Comparison of ENCODE assay signal across 8 cellular contexts in the genomic region with DNA sequence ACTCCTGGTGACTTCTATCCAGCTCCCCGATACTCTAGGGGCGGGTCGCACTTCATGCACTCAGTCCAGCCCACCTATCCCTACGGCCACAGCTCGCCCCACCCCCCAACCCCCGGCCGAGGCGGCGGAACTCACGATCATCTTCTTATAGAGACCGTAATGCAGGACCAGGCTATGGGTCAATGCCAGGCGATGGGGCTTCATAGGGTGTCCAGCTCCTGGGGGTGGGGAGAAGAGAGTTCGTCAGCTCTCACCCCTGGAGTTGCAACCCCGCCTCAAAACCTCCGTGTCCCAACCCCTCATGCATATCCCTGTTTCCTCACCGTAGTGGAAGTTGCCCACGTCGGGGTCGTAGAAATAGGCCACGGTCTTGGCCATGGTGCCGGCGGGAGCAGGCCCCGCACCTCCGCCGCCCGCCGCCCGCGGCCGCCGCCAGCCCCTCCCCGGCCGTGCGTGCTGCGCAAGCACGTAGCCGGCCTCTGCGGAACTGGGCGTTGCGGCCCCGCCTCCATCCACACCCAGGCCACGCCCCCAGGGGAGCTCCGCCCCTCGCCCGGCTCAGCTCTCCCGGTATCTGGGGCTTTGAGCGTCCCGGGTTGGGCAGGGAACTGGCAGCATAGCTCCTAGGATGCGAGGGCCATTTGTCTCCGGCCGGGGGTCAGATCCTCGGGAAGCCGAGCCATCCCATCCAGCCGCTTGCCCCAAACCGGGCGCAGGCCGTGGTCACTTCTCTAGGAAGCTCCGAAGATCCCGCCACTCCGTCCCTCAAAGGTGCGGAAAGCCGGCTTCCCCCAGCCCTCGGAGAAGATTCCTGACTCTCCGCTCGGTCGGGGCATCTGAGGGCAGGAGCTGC. TPM values are rescaled to one million over a fixed set of nuclear protein-coding genes. Genes with fewer than 3 reads are reported as not detected.
DNase-seq lines count a peak whose midpoint lies in the region; ATAC-seq, FAIRE-seq and TF ChIP-seq lines count a peak whose summit lies in the region.

A gene (minus strand): TSS at position 437 of the 853 bp plus-strand sequence. CDS start 59 bp downstream, at position 378.
A gene with protein sequence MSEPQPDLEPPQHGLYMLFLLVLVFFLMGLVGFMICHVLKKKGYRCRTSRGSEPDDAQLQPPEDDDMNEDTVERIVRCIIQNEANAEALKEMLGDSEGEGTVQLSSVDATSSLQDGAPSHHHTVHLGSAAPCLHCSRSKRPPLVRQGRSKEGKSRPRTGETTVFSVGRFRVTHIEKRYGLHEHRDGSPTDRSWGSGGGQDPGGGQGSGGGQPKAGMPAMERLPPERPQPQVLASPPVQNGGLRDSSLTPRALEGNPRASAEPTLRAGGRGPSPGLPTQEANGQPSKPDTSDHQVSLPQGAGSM (plus strand): TSS at position 585 of the 853 bp plus-strand sequence. CDS start 1,229 bp downstream, outside the sequence.

- H3K4me3 ChIP-seq in coronary artery (peak within 1 kb of the TSS; percentile 86), HepG2 (replicated peaks in 1 of 3; ENCODE audit: insufficient read depth in 1 of 3, low read depth in 2 of 3, low read length in 3 of 3) (peak within 1 kb of the TSS; percentile 91 to 99 (median 99))

- TF ChIP-seq CTCF in coronary artery (IDR thresholded peaks at IDR 0.05) (no peak), HepG2 (CRISPR knock-in tag; IDR thresholded peaks at IDR 0.05) (no peak)

- BruUV-seq in HepG2 (replicated peaks; lab: Mats Ljungman, UMichigan): TSS peak; percentile 52

- peak; percentile 28; the same call in 1 of the 2 replicates for TF ChIP-seq RAD21 in HepG2 (CRISPR knock-in tag; IDR thresholded peaks at IDR 0.05)

- H3K9ac ChIP-seq in HepG2 (ENCODE audit: insufficient read depth, low read depth, low read length): peak within 1 kb of the TSS; percentile 90

- H3K79me2 ChIP-seq in HepG2 (ENCODE audit: insufficient read depth, low read length): peaks cover 39% of the 10 kb centered on the region

- peaks cover 43% of the 10 kb centered on the region for H3K4me1 Mint-ChIP-seq in activated CD4-positive, alpha-beta T cell treated with anti-CD3 and anti-CD28 coated beads, Interleukin-2, amount 10 ng/mL, durations not matched to agents 24 days and 14 days

- CTCF ChIA-PET in HepG2 (lab: Yijun Ruan, JAX; ENCODE audit: low intra/inter-chr PET ratio, low total read pairs): interaction anchor here (1.3 kb wide), 1 partner anchor 18 kb away, joined by 6 read pairs; a partner anchor contains a TSS

- H3K36me3 ChIP-seq in HepG2 (replicated peaks in 1 of 2; ENCODE audit: control insufficient read depth in 1 of 2, insufficient read depth in 2 of 2, low read length in 2 of 2): peaks cover 2 to 23% of the 10 kb centered on the region in 2 experiments; a peak in 3 of 5 replicates

- H3K9me3 ChIP-seq in HepG2 (ENCODE audit: low read length): no peaks in the 10 kb centered on the region

- peaks cover 29% of the 10 kb centered on the region for H3K36me3 Mint-ChIP-seq in activated CD4-positive, alpha-beta T cell treated with anti-CD3 and anti-CD28 coated beads, Interleukin-2, amount 10 ng/mL, durations not matched to agents 24 days and 14 days (ENCODE audit: low read depth)

- no peaks in the 10 kb centered on the region for H3K9me3 Mint-ChIP-seq in activated CD4-positive, alpha-beta T cell treated with anti-CD3 and anti-CD28 coated beads, Interleukin-2, amount 10 ng/mL, durations not matched to agents 24 days and 14 days

- ATAC-seq in GM19043 (IDR thresholded peaks at IDR 0.05; ENCODE audit: low read depth, unreplicated experiment) (peak; percentile 67), HG03354 (IDR thresholded peaks at IDR 0.05; ENCODE audit: poor library complexity, severe bottlenecking, unreplicated experiment) (peak; percentile 82), HepG2 (peak; percentile 88)

- in situ Hi-C loops in HepG2 (cut with HindIII; ENCODE audit: extremely low pct_ligation_motif_present, low pct_unique_long_range_greater_than_20kb): loop anchor here (5.0 kb wide), 1 partner anchor 44 kb away; no protein-coding TSS in a partner anchor

- H3K4me3 Mint-ChIP-seq in activated CD4-positive, alpha-beta T cell treated with anti-CD3 and anti-CD28 coated beads, Interleukin-2, amount 10 ng/mL, durations not matched to agents 24 days and 14 days: peak within 1 kb of the TSS; percentile 96

- DNase-seq in Ammon's horn (ENCODE audit: low spot score) (peak; percentile 97), NCI-H524 (lab: John Stamatoyannopoulos, UW) (peak; percentile 62 to 86), coronary artery (ENCODE audit: low spot score) (peak; percentile 93), HepG2 (ENCODE audit: low spot score) (peak; percentile 81)
- DNase-seq in activated CD4-positive, alpha-beta T cell treated with anti-CD3 and anti-CD28 coated beads, Interleukin-2, amount 10 ng/mL, durations not matched to agents 24 days and 14 days: peak; percentile 99
- DNase-seq in stimulated activated CD4-positive, alpha-beta T cell treated with anti-CD3 and anti-CD28 coated beads, Interleukin-2, amount 100 ng/mL, for 4 hours (ENCODE audit: low read depth): peak; percentile 88

- no peaks in the 10 kb centered on the region for H3K27me3 Mint-ChIP-seq in activated CD4-positive, alpha-beta T cell treated with anti-CD3 and anti-CD28 coated beads, Interleukin-2, amount 10 ng/mL, durations not matched to agents 24 days and 14 days

- peak within 1 kb of the TSS; percentile 1 for H2AFZ ChIP-seq in HepG2 (ENCODE audit: low read length)

- TF ChIP-seq POLR2A in HepG2 (IDR thresholded peaks at IDR 0.05; ENCODE audit: insufficient read depth in 1 of 2, low read depth in 2 of 2, low read length in 2 of 2): peak; percentile 67 to 90

- H3K4me1 ChIP-seq in HepG2 (ENCODE audit: insufficient read depth, low read length): peaks cover 29% of the 10 kb centered on the region

- POLR2A ChIA-PET in HepG2 (lab: Yijun Ruan, JAX): interaction anchor here (0.8 to 3.1 kb wide), 17 partner anchors 9 to 332 kb away, joined by 3 to 35 read pairs (median 7); a partner anchor contains a TSS

- no peak for TF ChIP-seq EP300 in HepG2 (IDR thresholded peaks at IDR 0.05; ENCODE audit: low read depth in 2 of 2, low read length in 2 of 2)
- no peak for TF ChIP-seq EP300 in HepG2 (CRISPR knock-in tag; IDR thresholded peaks at IDR 0.05; ENCODE audit: borderline replicate concordance)

- FAIRE-seq in HepG2 (lab: Jason Lieb, UNC): peak; percentile 49

- no peaks in the 10 kb centered on the region; a peak in 1 of 5 replicates for H3K27me3 ChIP-seq in HepG2 (ENCODE audit: control insufficient read depth in 1 of 2, insufficient read depth in 2 of 2, low read length in 2 of 2)

- H3K27ac Mint-ChIP-seq in activated CD4-positive, alpha-beta T cell treated with anti-CD3 and anti-CD28 coated beads, Interleukin-2, amount 10 ng/mL, durations not matched to agents 24 days and 14 days: peak within 1 kb of the TSS; percentile 92

- H3K27ac ChIP-seq in coronary artery (peak within 1 kb of the TSS; percentile 61 to 85), HepG2 (ENCODE audit: extremely low read length, insufficient read depth, low read length) (peak within 1 kb of the TSS; percentile 75)

- H3K4me2 ChIP-seq in HepG2 (ENCODE audit: low read depth, low read length): peak within 1 kb of the TSS; percentile 95

- 0% methylated on average over 13 of the region's 66 CpGs for WGBS in HepG2 (ENCODE audit: low lambda C conversion rate)

- intact Hi-C loops in activated CD4-positive, alpha-beta T cell treated with anti-CD3 and anti-CD28 coated beads, Interleukin-2, amount 10 ng/mL, durations not matched to agents 24 days and 14 days (cut with micrococcal nuclease): loop anchor here (1.0 to 10.0 kb wide), 5 partner anchors 13 to 312 kb away; a partner anchor contains a TSS
- intact Hi-C loops in HepG2 (cut with micrococcal nuclease; ENCODE audit: unreplicated experiment): no loop called here

- H4K20me1 ChIP-seq in HepG2 (ENCODE audit: insufficient read depth, low read length): peaks cover 7% of the 10 kb centered on the region

RNA-seq across cellular contexts. Expression of the first gene that starts in this region (rescaled TPM):
- total RNA-seq in activated CD4-positive, alpha-beta T cell treated with anti-CD3 and anti-CD28 coated beads, Interleukin-2, amount 10 ng/mL, durations not matched to agents 24 days and 14 days: 88.1 and 92.3 TPM in 2 replicates
- 83.9 and 84.0 TPM in 2 replicates for total RNA-seq in HepG2 (2016; rRNA removed; fragmentation: Illumina TruSeq; extraction: Trizol)
- 89.0 and 95.8 TPM in 2 replicates for total RNA-seq in HepG2 (2016; cell fraction: cytosol; rRNA removed; fragmentation: Illumina TruSeq; extraction: Trizol; ENCODE audit: low read depth)
- 75.9 and 87.3 TPM in 2 replicates for total RNA-seq in HepG2 (2016; cell fraction: insoluble cytoplasmic fraction; rRNA removed; fragmentation: Illumina TruSeq; extraction: Trizol)
- total RNA-seq in HepG2 (2016; cell fraction: membrane; rRNA removed; fragmentation: Illumina TruSeq; extraction: Trizol): 136 and 149 TPM in 2 replicates
- total RNA-seq in HepG2 (2016; cell fraction: nucleus; rRNA removed; fragmentation: Illumina TruSeq; extraction: Trizol): 60.2 and 60.8 TPM in 2 replicates
- 90.0 and 94.1 TPM in 2 replicates for polyA plus RNA-seq in HepG2 (2011; rRNA removed)
- 84.3 and 85.4 TPM in 2 replicates for polyA plus RNA-seq in HepG2 (2011; cell fraction: cytosol; rRNA removed)
- 161 and 166 TPM in 2 replicates for polyA plus RNA-seq in HepG2 (2011; cell fraction: nucleus; rRNA removed)
- 55.1 and 57.0 TPM in 2 replicates for polyA plus RNA-seq in HepG2 (2012)
- 93.9 and 113 TPM in 2 replicates for polyA plus RNA-seq in HepG2 (2016; cell fraction: cytosol; fragmentation: Illumina TruSeq; extraction: Trizol; ENCODE audit: low read depth)
- polyA plus RNA-seq in HepG2 (2016; cell fraction: insoluble cytoplasmic fraction; fragmentation: Illumina TruSeq; extraction: Trizol; ENCODE audit: low read depth): 80.8 and 88.3 TPM in 2 replicates
- 128 and 150 TPM in 2 replicates for polyA plus RNA-seq in HepG2 (2016; cell fraction: membrane; fragmentation: Illumina TruSeq; extraction: Trizol; ENCODE audit: low read depth)
- 126 and 133 TPM in 2 replicates for polyA plus RNA-seq in HepG2 (2016; cell fraction: nucleus; fragmentation: Illumina TruSeq; extraction: Trizol; ENCODE audit: insufficient read depth, low read depth)
- 103 and 109 TPM in 2 replicates for polyA minus RNA-seq in HepG2 (2011; rRNA and poly(A)+ RNA removed; ENCODE audit: low replicate concordance)
- 38.4 TPM in 2 replicates for polyA minus RNA-seq in HepG2 (2011; cell fraction: cytosol; rRNA and poly(A)+ RNA removed)
- polyA minus RNA-seq in HepG2 (2011; cell fraction: nucleus; rRNA and poly(A)+ RNA removed): 73.1 TPM in 2 replicates

RNA-seq across cellular contexts. Expression of the second gene that starts in this region (rescaled TPM):
- 24.1 TPM in 2 replicates for total RNA-seq in activated CD4-positive, alpha-beta T cell treated with anti-CD3 and anti-CD28 coated beads, Interleukin-2, amount 10 ng/mL, durations not matched to agents 24 days and 14 days
- 5.2 and 8.3 TPM in 2 replicates for total RNA-seq in HepG2 (2016; rRNA removed; fragmentation: Illumina TruSeq; extraction: Trizol)
- 4.3 and 4.9 TPM in 2 replicates for total RNA-seq in HepG2 (2016; cell fraction: cytosol; rRNA removed; fragmentation: Illumina TruSeq; extraction: Trizol; ENCODE audit: low read depth)
- 5.4 and 6.7 TPM in 2 replicates for total RNA-seq in HepG2 (2016; cell fraction: insoluble cytoplasmic fraction; rRNA removed; fragmentation: Illumina TruSeq; extraction: Trizol)
- total RNA-seq in HepG2 (2016; cell fraction: membrane; rRNA removed; fragmentation: Illumina TruSeq; extraction: Trizol): 9.5 and 10.1 TPM in 2 replicates
- total RNA-seq in HepG2 (2016; cell fraction: nucleus; rRNA removed; fragmentation: Illumina TruSeq; extraction: Trizol): 6.6 and 7.9 TPM in 2 replicates
- polyA plus RNA-seq in HepG2 (2011; rRNA removed): 6.4 and 9.9 TPM in 2 replicates
- polyA plus RNA-seq in HepG2 (2011; cell fraction: cytosol; rRNA removed): 6.7 and 9.8 TPM in 2 replicates
- 46.2 and 47.3 TPM in 2 replicates for polyA plus RNA-seq in HepG2 (2011; cell fraction: nucleus; rRNA removed)
- polyA plus RNA-seq in HepG2 (2012): 2.0 and 3.6 TPM in 2 replicates
- 5.7 and 6.7 TPM in 2 replicates for polyA plus RNA-seq in HepG2 (2016; cell fraction: cytosol; fragmentation: Illumina TruSeq; extraction: Trizol; ENCODE audit: low read depth)
- polyA plus RNA-seq in HepG2 (2016; cell fraction: insoluble cytoplasmic fraction; fragmentation: Illumina TruSeq; extraction: Trizol; ENCODE audit: low read depth): 5.5 and 6.8 TPM in 2 replicates
- 10.5 and 11.3 TPM in 2 replicates for polyA plus RNA-seq in HepG2 (2016; cell fraction: membrane; fragmentation: Illumina TruSeq; extraction: Trizol; ENCODE audit: low read depth)
- 21.1 and 22.8 TPM in 2 replicates for polyA plus RNA-seq in HepG2 (2016; cell fraction: nucleus; fragmentation: Illumina TruSeq; extraction: Trizol; ENCODE audit: insufficient read depth, low read depth)
- 0.84 and 5.2 TPM in 2 replicates for polyA minus RNA-seq in HepG2 (2011; rRNA and poly(A)+ RNA removed; ENCODE audit: low replicate concordance)
- 1.8 and 2.8 TPM in 2 replicates for polyA minus RNA-seq in HepG2 (2011; cell fraction: cytosol; rRNA and poly(A)+ RNA removed)
- polyA minus RNA-seq in HepG2 (2011; cell fraction: nucleus; rRNA and poly(A)+ RNA removed): 7.8 and 10.2 TPM in 2 replicates

Comparison
In these comparisons a context has a peak if more than half of its experiments do, and no peak if none do; other contexts are left out.
1. Peak in every context shown above with its lines: DNase-seq, ATAC-seq, H3K4me3 ChIP-seq and H3K27ac ChIP-seq.